Comparison of ENCODE assay signal across 1 cellular context in genomic region chr17:75633484-75634375, GRCh38.
TF ChIP-seq lines count a peak whose summit lies in the region.

No MANE protein-coding gene starts in this region.

TF ChIP-seq in Ishikawa, 13 proteins besides CTCF, POLR2A, EP300 and RAD21 (continued from another document):
- TF ChIP-seq, protein P1, sequence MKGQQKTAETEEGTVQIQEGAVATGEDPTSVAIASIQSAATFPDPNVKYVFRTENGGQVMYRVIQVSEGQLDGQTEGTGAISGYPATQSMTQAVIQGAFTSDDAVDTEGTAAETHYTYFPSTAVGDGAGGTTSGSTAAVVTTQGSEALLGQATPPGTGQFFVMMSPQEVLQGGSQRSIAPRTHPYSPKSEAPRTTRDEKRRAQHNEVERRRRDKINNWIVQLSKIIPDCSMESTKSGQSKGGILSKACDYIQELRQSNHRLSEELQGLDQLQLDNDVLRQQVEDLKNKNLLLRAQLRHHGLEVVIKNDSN (IDR thresholded peaks at IDR 0.05) = no peak; the same call in 1 of the 2 replicates
- TF ChIP-seq CREB1 (IDR thresholded peaks at IDR 0.05; ENCODE audit: low read depth) (no peak), NFIC (IDR thresholded peaks at IDR 0.05) (no peak), MAX (IDR thresholded peaks at IDR 0.05) (peak; percentile 98), TEAD4 (IDR thresholded peaks at IDR 0.05) (no peak), TAF1 (IDR thresholded peaks at IDR 0.05; ENCODE audit: low read depth) (no peak; the same call in 1 of the 2 replicates), EGR1 (IDR thresholded peaks at IDR 0.05) (peak; percentile 70; the same call in 1 of the 2 replicates)
